Comparison of ENCODE assay signal across 8 cellular contexts in genomic region chrX:49627030-49627777, GRCh38. TPM values are rescaled to one million over a fixed set of nuclear protein-coding genes. Genes with fewer than 3 reads are reported as not detected.
DNase-seq lines count a peak whose midpoint lies in the region; ATAC-seq and TF ChIP-seq lines count a peak whose summit lies in the region.

No MANE protein-coding gene starts in this region.

- DNase-seq in A172 (ENCODE audit: low spot score) (peak; percentile 4), iPS DF 6.9 (ENCODE audit: low read depth, low spot score) (peak; percentile 22), NCI-H524 treated with DMSO at 0.1 percent for 48 hours (lab: John Stamatoyannopoulos, UW) (no peak)

- ATAC-seq in HG03521 (IDR thresholded peaks at IDR 0.05; ENCODE audit: unreplicated experiment): no peak
- ATAC-seq in GM19328 (IDR thresholded peaks at IDR 0.05; ENCODE audit: unreplicated experiment): no peak
- no peak for ATAC-seq in HG03025 (IDR thresholded peaks at IDR 0.05; ENCODE audit: low FRiP score, unreplicated experiment)

- H3K4me1 ChIP-seq in iPS DF 6.9 (ENCODE audit: control insufficient read depth, insufficient read depth, low read length): no peaks in the 10 kb centered on the region

- TF ChIP-seq CTCF in GM12875 (IDR thresholded peaks at IDR 0.05; ENCODE audit: borderline replicate concordance, insufficient read depth, low read depth, low read length): peak; percentile 31; the same call in 1 of the 2 replicates
- TF ChIP-seq CTCF in WI38 (IDR thresholded peaks at IDR 0.05; ENCODE audit: low read depth, low read length): 0 out of 2 replicates have a peak, but pooled peaks have one; percentile 6

- H3K9me3 ChIP-seq in iPS DF 6.9 (ENCODE audit: control insufficient read depth, insufficient read depth, low read length): no peaks in the 10 kb centered on the region

- no CpG with 5 or more reads among the region's 36 CpGs for WGBS in iPS DF 6.9 (ENCODE audit: insufficient coverage, insufficient read length)

- no peaks in the 10 kb centered on the region for H3K27me3 ChIP-seq in iPS DF 6.9 (ENCODE audit: control insufficient read depth, insufficient read depth, low read length)

- H3K4me3 ChIP-seq in GM12875 (ENCODE audit: low read depth, low read length) (no peak overlapping the region), WI38 (ENCODE audit: low read depth, low read length) (no peak overlapping the region), iPS DF 6.9 (ENCODE audit: low read length) (no peak overlapping the region)

- H3K36me3 ChIP-seq in iPS DF 6.9 (ENCODE audit: control insufficient read depth, insufficient read depth, low read length): no peaks in the 10 kb centered on the region

- H3K27ac ChIP-seq in iPS DF 6.9 (ENCODE audit: low read length): no peak overlapping the region

RNA-seq across cellular contexts. Expression of gene GAGE1, which starts 28.4 kb away (rescaled TPM):
- 2.7 and 15.5 TPM in 2 replicates for total RNA-seq in A172 (2014; rRNA removed; shearing (Covaris generic))

RNA-seq across cellular contexts. Expression of gene GAGE2A, which starts 37.9 kb away (rescaled TPM):
- total RNA-seq in A172 (2014; rRNA removed; shearing (Covaris generic)): 2.9 and 16.7 TPM in 2 replicates

RNA-seq across cellular contexts. Expression of gene GAGE12H, which starts 47.5 kb away (rescaled TPM):
- total RNA-seq in A172 (2014; rRNA removed; shearing (Covaris generic)): not detected in 2 replicates

RNA-seq across cellular contexts. Expression of gene GAGE12G, which starts 57.0 kb away (rescaled TPM):
- not detected in 2 replicates for total RNA-seq in A172 (2014; rRNA removed; shearing (Covaris generic))
